ENCODE assay signal across 1 cellular context in the genomic region with DNA sequence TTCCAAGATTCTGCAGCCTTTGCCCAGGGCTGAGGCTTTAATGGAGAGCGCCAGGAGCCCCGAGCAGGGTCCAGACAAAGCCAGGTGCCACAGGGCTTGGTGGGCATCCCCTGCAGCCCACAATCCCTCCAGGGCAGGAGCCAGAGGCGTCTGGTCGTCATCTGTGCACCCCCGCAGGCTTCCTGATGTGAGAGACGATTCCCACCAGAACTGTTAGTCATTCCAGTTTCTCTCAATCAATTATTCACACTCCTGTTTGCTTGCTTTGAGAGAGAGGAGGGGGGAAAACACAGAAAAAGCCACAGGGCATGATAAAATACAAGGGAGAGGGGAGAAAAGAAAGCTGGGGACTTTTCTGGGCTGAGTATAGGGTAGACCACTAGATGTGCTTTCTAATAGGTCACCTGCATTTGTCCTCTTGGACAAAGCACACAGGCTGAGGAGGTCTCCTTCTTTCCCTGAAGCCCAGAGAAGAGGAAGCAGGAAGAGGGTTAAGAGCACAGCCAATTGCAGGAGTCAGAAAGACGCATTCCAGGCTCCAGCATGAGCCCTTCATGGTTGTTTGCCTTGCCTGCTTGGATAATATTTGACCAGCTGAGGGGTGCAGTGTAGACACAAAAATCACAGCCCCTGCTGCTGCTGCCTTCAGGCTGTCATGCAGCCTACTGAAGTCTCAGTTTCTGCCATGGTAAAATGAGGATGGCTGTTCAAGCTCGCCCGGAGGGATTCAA.
TF ChIP-seq lines count a peak whose summit lies in the region.

No MANE protein-coding gene starts in this region.

TF ChIP-seq in WTC11, 78 proteins besides CTCF, POLR2A, EP300 and RAD21 (continued from another document):
- TF ChIP-seq, protein P1, sequence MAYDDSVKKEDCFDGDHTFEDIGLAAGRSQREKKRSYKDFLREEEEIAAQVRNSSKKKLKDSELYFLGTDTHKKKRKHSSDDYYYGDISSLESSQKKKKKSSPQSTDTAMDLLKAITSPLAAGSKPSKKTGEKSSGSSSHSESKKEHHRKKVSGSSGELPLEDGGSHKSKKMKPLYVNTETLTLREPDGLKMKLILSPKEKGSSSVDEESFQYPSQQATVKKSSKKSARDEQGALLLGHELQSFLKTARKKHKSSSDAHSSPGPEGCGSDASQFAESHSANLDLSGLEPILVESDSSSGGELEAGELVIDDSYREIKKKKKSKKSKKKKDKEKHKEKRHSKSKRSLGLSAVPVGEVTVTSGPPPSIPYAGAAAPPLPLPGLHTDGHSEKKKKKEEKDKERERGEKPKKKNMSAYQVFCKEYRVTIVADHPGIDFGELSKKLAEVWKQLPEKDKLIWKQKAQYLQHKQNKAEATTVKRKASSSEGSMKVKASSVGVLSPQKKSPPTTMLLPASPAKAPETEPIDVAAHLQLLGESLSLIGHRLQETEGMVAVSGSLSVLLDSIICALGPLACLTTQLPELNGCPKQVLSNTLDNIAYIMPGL (CRISPR knock-in tag; IDR thresholded peaks at IDR 0.05), result no peak
- TF ChIP-seq, protein P2, sequence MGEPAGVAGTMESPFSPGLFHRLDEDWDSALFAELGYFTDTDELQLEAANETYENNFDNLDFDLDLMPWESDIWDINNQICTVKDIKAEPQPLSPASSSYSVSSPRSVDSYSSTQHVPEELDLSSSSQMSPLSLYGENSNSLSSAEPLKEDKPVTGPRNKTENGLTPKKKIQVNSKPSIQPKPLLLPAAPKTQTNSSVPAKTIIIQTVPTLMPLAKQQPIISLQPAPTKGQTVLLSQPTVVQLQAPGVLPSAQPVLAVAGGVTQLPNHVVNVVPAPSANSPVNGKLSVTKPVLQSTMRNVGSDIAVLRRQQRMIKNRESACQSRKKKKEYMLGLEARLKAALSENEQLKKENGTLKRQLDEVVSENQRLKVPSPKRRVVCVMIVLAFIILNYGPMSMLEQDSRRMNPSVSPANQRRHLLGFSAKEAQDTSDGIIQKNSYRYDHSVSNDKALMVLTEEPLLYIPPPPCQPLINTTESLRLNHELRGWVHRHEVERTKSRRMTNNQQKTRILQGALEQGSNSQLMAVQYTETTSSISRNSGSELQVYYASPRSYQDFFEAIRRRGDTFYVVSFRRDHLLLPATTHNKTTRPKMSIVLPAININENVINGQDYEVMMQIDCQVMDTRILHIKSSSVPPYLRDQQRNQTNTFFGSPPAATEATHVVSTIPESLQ (CRISPR knock-in tag; IDR thresholded peaks at IDR 0.05), result no peak
- TF ChIP-seq, protein P3, sequence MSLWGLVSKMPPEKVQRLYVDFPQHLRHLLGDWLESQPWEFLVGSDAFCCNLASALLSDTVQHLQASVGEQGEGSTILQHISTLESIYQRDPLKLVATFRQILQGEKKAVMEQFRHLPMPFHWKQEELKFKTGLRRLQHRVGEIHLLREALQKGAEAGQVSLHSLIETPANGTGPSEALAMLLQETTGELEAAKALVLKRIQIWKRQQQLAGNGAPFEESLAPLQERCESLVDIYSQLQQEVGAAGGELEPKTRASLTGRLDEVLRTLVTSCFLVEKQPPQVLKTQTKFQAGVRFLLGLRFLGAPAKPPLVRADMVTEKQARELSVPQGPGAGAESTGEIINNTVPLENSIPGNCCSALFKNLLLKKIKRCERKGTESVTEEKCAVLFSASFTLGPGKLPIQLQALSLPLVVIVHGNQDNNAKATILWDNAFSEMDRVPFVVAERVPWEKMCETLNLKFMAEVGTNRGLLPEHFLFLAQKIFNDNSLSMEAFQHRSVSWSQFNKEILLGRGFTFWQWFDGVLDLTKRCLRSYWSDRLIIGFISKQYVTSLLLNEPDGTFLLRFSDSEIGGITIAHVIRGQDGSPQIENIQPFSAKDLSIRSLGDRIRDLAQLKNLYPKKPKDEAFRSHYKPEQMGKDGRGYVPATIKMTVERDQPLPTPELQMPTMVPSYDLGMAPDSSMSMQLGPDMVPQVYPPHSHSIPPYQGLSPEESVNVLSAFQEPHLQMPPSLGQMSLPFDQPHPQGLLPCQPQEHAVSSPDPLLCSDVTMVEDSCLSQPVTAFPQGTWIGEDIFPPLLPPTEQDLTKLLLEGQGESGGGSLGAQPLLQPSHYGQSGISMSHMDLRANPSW (CRISPR knock-in tag; conservative IDR thresholded peaks at IDR 0.05; ENCODE audit: low read depth), result no peak
TF ChIP-seq in WTC11: peak in this region for 0.
